Comparison of ENCODE assay signal across 23 cellular contexts in genomic region chr2:199760574-199760973, GRCh38.
"Had no signal": no experiment of that assay in that cellular context is flagged by ENCODE, and none has a peak within 500 bp of the region (broad histone marks: within the 10 kb centered on the region; RNA-seq: fewer than 3 reads in every experiment).

No MANE protein-coding gene starts in this region.

- H3K4me3 ChIP-seq: colonic mucosa, dorsolateral prefrontal cortex, esophagus muscularis mucosa, heart left ventricle, suprapubic skin, tibial nerve had no signal

- FAIRE-seq: astrocyte, keratinocyte, small intestine had no signal

- DNase-seq: activated B cell treated with CpG ODN at 0.5 μM for 24 hours; activated CD4-positive, alpha-beta T cell treated with anti-CD3 and anti-CD28 coated beads for 36 hours; activated CD4-positive, alpha-beta T cell treated with anti-CD3 and anti-CD28 coated beads, Interleukin-2, amount 50 U/mL, for 4 hours; activated naive CD4-positive, alpha-beta T cell treated with Interleukin-2 at 50 U/mL for 16 hours; activated naive CD8-positive, alpha-beta T cell treated with anti-CD3 and anti-CD28 coated beads for 36 hours; activated T-cell treated with anti-CD3 and anti-CD28 coated beads, Interleukin-2, amount 50 U/mL, for 48 hours; colonic mucosa; dorsolateral prefrontal cortex; effector memory CD8-positive, alpha-beta T cell; heart left ventricle; left colon; naive B cell; occipital lobe; small intestine; stimulated activated CD4-positive, alpha-beta T cell treated with anti-CD3 and anti-CD28 coated beads, Interleukin-2, amount 100 ng/mL, for 24 hours; stimulated activated naive CD8-positive, alpha-beta T cell treated with anti-CD3 and anti-CD28 coated beads, Interleukin-15, amount 100 ng/mL, for 72 hours; T1000 had no signal

- H3K4me1 Mint-ChIP-seq: activated B cell treated with CpG ODN at 0.5 μM for 24 hours; activated CD4-positive, alpha-beta T cell treated with anti-CD3 and anti-CD28 coated beads for 36 hours; activated naive CD8-positive, alpha-beta T cell treated with anti-CD3 and anti-CD28 coated beads for 36 hours; naive B cell; stimulated activated effector memory CD8-positive, alpha-beta T cell treated with anti-CD3 and anti-CD28 coated beads, Interleukin-12 subunit alpha, Interleukin-12 subunit beta, amount 100 ng/mL, for 72 hours; stimulated activated naive CD8-positive, alpha-beta T cell treated with anti-CD3 and anti-CD28 coated beads, Interleukin-15, amount 100 ng/mL, for 72 hours had no signal

- H3K36me3 ChIP-seq: colonic mucosa, esophagus muscularis mucosa, heart left ventricle, suprapubic skin, tibial nerve had no signal

- H3K27me3 Mint-ChIP-seq: activated naive CD8-positive, alpha-beta T cell treated with anti-CD3 and anti-CD28 coated beads for 36 hours had no signal

- H3K27ac ChIP-seq: colonic mucosa, dorsolateral prefrontal cortex, esophagus muscularis mucosa, heart left ventricle, suprapubic skin, tibial nerve had no signal

- H3K27me3 ChIP-seq: colonic mucosa, dorsolateral prefrontal cortex, esophagus muscularis mucosa, suprapubic skin, tibial nerve had no signal

- H3K9me3 ChIP-seq: colonic mucosa, esophagus muscularis mucosa, heart left ventricle, suprapubic skin, tibial nerve had no signal

- H3K4me1 ChIP-seq: colonic mucosa, tibial nerve had no signal

- H3K36me3 Mint-ChIP-seq: activated naive CD8-positive, alpha-beta T cell treated with anti-CD3 and anti-CD28 coated beads for 36 hours; naive B cell; stimulated activated effector memory CD8-positive, alpha-beta T cell treated with anti-CD3 and anti-CD28 coated beads, Interleukin-12 subunit alpha, Interleukin-12 subunit beta, amount 100 ng/mL, for 72 hours had no signal

- H3K4me3 Mint-ChIP-seq: activated B cell treated with CpG ODN at 0.5 μM for 24 hours; activated CD4-positive, alpha-beta T cell treated with anti-CD3 and anti-CD28 coated beads for 36 hours; activated naive CD8-positive, alpha-beta T cell treated with anti-CD3 and anti-CD28 coated beads for 36 hours; effector memory CD8-positive, alpha-beta T cell; stimulated activated effector memory CD8-positive, alpha-beta T cell treated with anti-CD3 and anti-CD28 coated beads, Interleukin-12 subunit alpha, Interleukin-12 subunit beta, amount 100 ng/mL, for 72 hours; stimulated activated naive CD8-positive, alpha-beta T cell treated with anti-CD3 and anti-CD28 coated beads, Interleukin-15, amount 100 ng/mL, for 72 hours had no signal

- H3K27ac Mint-ChIP-seq: activated B cell treated with CpG ODN at 0.5 μM for 24 hours; activated CD4-positive, alpha-beta T cell treated with anti-CD3 and anti-CD28 coated beads for 36 hours; activated naive CD8-positive, alpha-beta T cell treated with anti-CD3 and anti-CD28 coated beads for 36 hours; effector memory CD8-positive, alpha-beta T cell; naive B cell; stimulated activated effector memory CD8-positive, alpha-beta T cell treated with anti-CD3 and anti-CD28 coated beads, Interleukin-12 subunit alpha, Interleukin-12 subunit beta, amount 100 ng/mL, for 72 hours; stimulated activated naive CD8-positive, alpha-beta T cell treated with anti-CD3 and anti-CD28 coated beads, Interleukin-15, amount 100 ng/mL, for 72 hours had no signal

- H3K9me3 Mint-ChIP-seq: activated B cell treated with CpG ODN at 0.5 μM for 24 hours; activated naive CD8-positive, alpha-beta T cell treated with anti-CD3 and anti-CD28 coated beads for 36 hours; effector memory CD8-positive, alpha-beta T cell; stimulated activated effector memory CD8-positive, alpha-beta T cell treated with anti-CD3 and anti-CD28 coated beads, Interleukin-12 subunit alpha, Interleukin-12 subunit beta, amount 100 ng/mL, for 72 hours; stimulated activated naive CD8-positive, alpha-beta T cell treated with anti-CD3 and anti-CD28 coated beads, Interleukin-15, amount 100 ng/mL, for 72 hours had no signal
